16 cellular contexts compared by ENCODE assay signal in the genomic region with DNA sequence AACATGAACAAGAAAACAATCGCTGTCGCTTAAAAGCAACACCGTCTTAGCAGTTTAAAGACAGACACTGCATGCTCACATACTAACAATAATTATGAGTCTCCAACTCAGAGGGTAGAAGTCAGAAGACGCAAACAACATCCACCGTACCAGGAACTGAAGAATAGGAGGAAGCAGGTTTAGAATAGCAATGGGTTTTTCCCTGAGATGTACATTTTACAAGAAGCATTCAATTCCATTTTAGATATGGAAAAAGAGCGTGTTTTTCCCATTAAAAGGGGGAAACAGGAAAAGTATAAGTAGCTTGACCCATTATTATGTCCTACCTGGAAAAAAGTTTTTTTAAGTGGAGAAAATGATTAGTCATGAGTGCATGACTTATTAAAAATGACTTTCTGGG. TPM values are rescaled to one million over a fixed set of nuclear protein-coding genes. Genes with fewer than 3 reads are reported as not detected.
DNase-seq lines count a peak whose midpoint lies in the region; ATAC-seq and TF ChIP-seq lines count a peak whose summit lies in the region.
"Had no signal": no experiment of that assay in that cellular context is flagged by ENCODE, and none has a peak within 500 bp of the region (broad histone marks: within the 10 kb centered on the region; RNA-seq: fewer than 3 reads in every experiment).

No MANE protein-coding gene starts in this region.

- no peaks in the 10 kb centered on the region for H3K9me3 ChIP-seq in neutrophil
- H3K9me3 ChIP-seq: adrenal gland, mucosa of descending colon, ovary had no signal

- H3K4me2 ChIP-seq in KMS-11: peak overlapping the region; percentile 77; the same call in 1 of the 2 replicates

- no peak overlapping the region for H3K9ac ChIP-seq in KMS-11

- no peak for ATAC-seq in HG02642 (IDR thresholded peaks at IDR 0.05; ENCODE audit: poor library complexity, unreplicated experiment)
- ATAC-seq: activated T-cell treated with anti-CD3 and anti-CD28 coated beads, Interleukin-2, amount 50 U/mL, for 4 hours; mucosa of descending colon had no signal

- H3K79me2 ChIP-seq in KMS-11 (ENCODE audit: insufficient read depth, low read depth): no peaks in the 10 kb centered on the region

- H3K27me3 ChIP-seq in KMS-11 (ENCODE audit: insufficient read depth, low read depth): no peaks in the 10 kb centered on the region
- H3K27me3 ChIP-seq in neutrophil: no peaks in the 10 kb centered on the region
- H3K27me3 ChIP-seq: adrenal gland, ovary had no signal

- no peak overlapping the region for H2AFZ ChIP-seq in KMS-11 (ENCODE audit: low read depth)

- DNase-seq in CD1c-positive myeloid dendritic cell (ENCODE audit: extremely low spot score) (peak; percentile 60), dermis blood vessel endothelial cell (peak; percentile 80), NCI-H1092 treated with DMSO at 0.1 percent for 48 hours (lab: John Stamatoyannopoulos, UW) (no peak)
- DNase-seq in activated naive CD4-positive, alpha-beta T cell treated with Interleukin-2 at 50 U/mL for 16 hours: no peak
- DNase-seq: activated CD4-positive, alpha-beta T cell treated with anti-CD3 and anti-CD28 coated beads for 4 hours; activated T-cell treated with anti-CD3 and anti-CD28 coated beads, Interleukin-2, amount 50 U/mL, for 4 hours; adrenal gland; AML-193; immature natural killer cell; mucosa of descending colon; NCI-H1105; ovary; SHP77 treated with DMSO at 0.1 percent for 48 hours had no signal

- H3K4me1 ChIP-seq in KMS-11 (ENCODE audit: low read depth, poor library complexity, severe bottlenecking): peaks cover 67% of the 10 kb centered on the region
- H3K4me1 ChIP-seq in neutrophil (ENCODE audit: control insufficient read depth in 1 of 2, insufficient read depth in 1 of 2, low read depth in 1 of 2, low read length in 1 of 2): peaks cover 44 to 46% of the 10 kb centered on the region in 2 experiments

- no peak overlapping the region for H3K27ac ChIP-seq in KMS-11
- H3K27ac ChIP-seq in neutrophil: peak overlapping the region; percentile 86
- H3K27ac ChIP-seq: ovary had no signal

- H4K20me1 ChIP-seq in KMS-11 (ENCODE audit: insufficient read depth): no peaks in the 10 kb centered on the region

- H3K36me3 ChIP-seq in KMS-11 (ENCODE audit: insufficient read depth): no peaks in the 10 kb centered on the region
- H3K36me3 ChIP-seq in neutrophil: no peaks in the 10 kb centered on the region
- H3K36me3 ChIP-seq: adrenal gland, ovary had no signal

- H3K4me3 ChIP-seq in KMS-11 (IDR thresholded peaks at IDR 0.05; ENCODE audit: insufficient read depth, low read depth, low read length) (no peak overlapping the region), neutrophil (ENCODE audit: low read depth in 1 of 2, low read length in 1 of 2) (no peak overlapping the region)
- H3K4me3 ChIP-seq: adrenal gland, mucosa of descending colon, ovary had no signal

- TF ChIP-seq CTCF in KMS-11 (conservative IDR thresholded peaks at IDR 0.05; ENCODE audit: low read depth, low read length) (no peak), neutrophil (IDR thresholded peaks at IDR 0.05) (no peak)

RNA-seq across cellular contexts. Expression of a gene that starts 34.5 kb away (rescaled TPM):
- under 0.01 and 0.14 TPM in 2 replicates for total RNA-seq in dermis blood vessel endothelial cell

Comparison
In these comparisons a context has a peak if more than half of its experiments do, and no peak if none do; other contexts are left out.
1. DNase-seq: peak in CD1c-positive myeloid dendritic cell (single experiment) and dermis blood vessel endothelial cell (single experiment); none in NCI-H1092 treated with DMSO at 0.1 percent for 48 hours (single experiment) and activated naive CD4-positive, alpha-beta T cell treated with Interleukin-2 at 50 U/mL for 16 hours (single experiment).